Comparison of ENCODE assay signal across 1 cellular context in genomic region chr9:128733256-128733655, GRCh38.
TF ChIP-seq lines count a peak whose summit lies in the region.

No MANE protein-coding gene starts in this region.

TF ChIP-seq in HepG2, 621 proteins besides CTCF, POLR2A, EP300 and RAD21 (continued from another document):
- TF ChIP-seq, protein P1, sequence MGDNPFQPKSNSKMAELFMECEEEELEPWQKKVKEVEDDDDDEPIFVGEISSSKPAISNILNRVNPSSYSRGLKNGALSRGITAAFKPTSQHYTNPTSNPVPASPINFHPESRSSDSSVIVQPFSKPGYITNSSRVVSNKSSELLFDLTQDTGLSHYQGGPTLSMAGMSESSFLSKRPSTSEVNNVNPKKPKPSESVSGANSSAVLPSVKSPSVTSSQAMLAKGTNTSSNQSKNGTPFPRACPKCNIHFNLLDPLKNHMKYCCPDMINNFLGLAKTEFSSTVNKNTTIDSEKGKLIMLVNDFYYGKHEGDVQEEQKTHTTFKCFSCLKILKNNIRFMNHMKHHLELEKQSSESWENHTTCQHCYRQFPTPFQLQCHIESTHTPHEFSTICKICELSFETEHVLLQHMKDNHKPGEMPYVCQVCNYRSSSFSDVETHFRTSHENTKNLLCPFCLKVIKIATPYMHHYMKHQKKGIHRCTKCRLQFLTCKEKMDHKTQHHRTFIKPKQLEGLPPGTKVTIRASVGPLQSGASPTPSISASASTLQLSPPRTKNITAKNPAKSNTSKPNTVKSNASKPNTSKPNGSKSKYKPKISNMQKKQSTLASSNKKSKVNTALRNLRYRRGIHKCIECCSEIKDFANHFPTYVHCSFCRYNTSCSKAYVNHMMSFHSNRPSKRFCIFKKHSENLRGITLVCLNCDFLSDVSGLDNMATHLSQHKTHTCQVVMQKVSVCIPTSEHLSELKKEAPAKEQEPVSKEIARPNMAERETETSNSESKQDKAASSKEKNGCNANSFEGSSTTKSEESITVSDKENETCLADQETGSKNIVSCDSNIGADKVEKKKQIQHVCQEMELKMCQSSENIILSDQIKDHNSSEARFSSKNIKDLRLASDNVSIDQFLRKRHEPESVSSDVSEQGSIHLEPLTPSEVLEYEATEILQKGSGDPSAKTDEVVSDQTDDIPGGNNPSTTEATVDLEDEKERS (CRISPR knock-in tag; IDR thresholded peaks at IDR 0.05): no peak
- TF ChIP-seq POLR2AphosphoS5 (IDR thresholded peaks at IDR 0.05; ENCODE audit: low read depth, low read length) (no peak), EZH2 (conservative IDR thresholded peaks at IDR 0.05; ENCODE audit: low read depth, low read length) (no peak), ZSCAN22 (CRISPR knock-in tag; IDR thresholded peaks at IDR 0.05) (no peak), FOXO1 (CRISPR knock-in tag; IDR thresholded peaks at IDR 0.05) (no peak), TEAD2 (CRISPR knock-in tag; IDR thresholded peaks at IDR 0.05) (no peak), SMAD1 (CRISPR knock-in tag; IDR thresholded peaks at IDR 0.05; ENCODE audit: borderline replicate concordance, low read depth) (no peak), CC2D1A (CRISPR knock-in tag; IDR thresholded peaks at IDR 0.05) (no peak), HCFC1 (IDR thresholded peaks at IDR 0.05; ENCODE audit: low read depth, low read length) (no peak), ZFY (CRISPR knock-in tag; IDR thresholded peaks at IDR 0.05) (peak; percentile 40; the same call in 1 of the 2 replicates), KDM2A (CRISPR knock-in tag; IDR thresholded peaks at IDR 0.05; ENCODE audit: borderline replicate concordance, low read depth) (peak; percentile 89), ZNF569 (CRISPR knock-in tag; IDR thresholded peaks at IDR 0.05; ENCODE audit: borderline replicate concordance) (no peak), ZNF891 (CRISPR knock-in tag; IDR thresholded peaks at IDR 0.05) (0 out of 2 replicates have a peak, but pooled peaks have one; percentile 28), ZNF34 (CRISPR knock-in tag; IDR thresholded peaks at IDR 0.05; ENCODE audit: borderline replicate concordance) (no peak), ISL2 (CRISPR knock-in tag; IDR thresholded peaks at IDR 0.05) (no peak), RBAK (CRISPR knock-in tag; IDR thresholded peaks at IDR 0.05) (no peak), MIER2 (CRISPR knock-in tag; IDR thresholded peaks at IDR 0.05) (no peak), ZNF333 (CRISPR knock-in tag; IDR thresholded peaks at IDR 0.05; ENCODE audit: borderline replicate concordance) (no peak)
- TF ChIP-seq, protein P2, sequence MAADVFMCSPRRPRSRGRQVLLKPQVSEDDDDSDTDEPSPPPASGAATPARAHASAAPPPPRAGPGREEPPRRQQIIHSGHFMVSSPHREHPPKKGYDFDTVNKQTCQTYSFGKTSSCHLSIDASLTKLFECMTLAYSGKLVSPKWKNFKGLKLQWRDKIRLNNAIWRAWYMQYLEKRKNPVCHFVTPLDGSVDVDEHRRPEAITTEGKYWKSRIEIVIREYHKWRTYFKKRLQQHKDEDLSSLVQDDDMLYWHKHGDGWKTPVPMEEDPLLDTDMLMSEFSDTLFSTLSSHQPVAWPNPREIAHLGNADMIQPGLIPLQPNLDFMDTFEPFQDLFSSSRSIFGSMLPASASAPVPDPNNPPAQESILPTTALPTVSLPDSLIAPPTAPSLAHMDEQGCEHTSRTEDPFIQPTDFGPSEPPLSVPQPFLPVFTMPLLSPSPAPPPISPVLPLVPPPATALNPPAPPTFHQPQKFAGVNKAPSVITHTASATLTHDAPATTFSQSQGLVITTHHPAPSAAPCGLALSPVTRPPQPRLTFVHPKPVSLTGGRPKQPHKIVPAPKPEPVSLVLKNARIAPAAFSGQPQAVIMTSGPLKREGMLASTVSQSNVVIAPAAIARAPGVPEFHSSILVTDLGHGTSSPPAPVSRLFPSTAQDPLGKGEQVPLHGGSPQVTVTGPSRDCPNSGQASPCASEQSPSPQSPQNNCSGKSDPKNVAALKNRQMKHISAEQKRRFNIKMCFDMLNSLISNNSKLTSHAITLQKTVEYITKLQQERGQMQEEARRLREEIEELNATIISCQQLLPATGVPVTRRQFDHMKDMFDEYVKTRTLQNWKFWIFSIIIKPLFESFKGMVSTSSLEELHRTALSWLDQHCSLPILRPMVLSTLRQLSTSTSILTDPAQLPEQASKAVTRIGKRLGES (CRISPR knock-in tag; IDR thresholded peaks at IDR 0.05; ENCODE audit: borderline replicate concordance): no peak
- TF ChIP-seq, protein P3, sequence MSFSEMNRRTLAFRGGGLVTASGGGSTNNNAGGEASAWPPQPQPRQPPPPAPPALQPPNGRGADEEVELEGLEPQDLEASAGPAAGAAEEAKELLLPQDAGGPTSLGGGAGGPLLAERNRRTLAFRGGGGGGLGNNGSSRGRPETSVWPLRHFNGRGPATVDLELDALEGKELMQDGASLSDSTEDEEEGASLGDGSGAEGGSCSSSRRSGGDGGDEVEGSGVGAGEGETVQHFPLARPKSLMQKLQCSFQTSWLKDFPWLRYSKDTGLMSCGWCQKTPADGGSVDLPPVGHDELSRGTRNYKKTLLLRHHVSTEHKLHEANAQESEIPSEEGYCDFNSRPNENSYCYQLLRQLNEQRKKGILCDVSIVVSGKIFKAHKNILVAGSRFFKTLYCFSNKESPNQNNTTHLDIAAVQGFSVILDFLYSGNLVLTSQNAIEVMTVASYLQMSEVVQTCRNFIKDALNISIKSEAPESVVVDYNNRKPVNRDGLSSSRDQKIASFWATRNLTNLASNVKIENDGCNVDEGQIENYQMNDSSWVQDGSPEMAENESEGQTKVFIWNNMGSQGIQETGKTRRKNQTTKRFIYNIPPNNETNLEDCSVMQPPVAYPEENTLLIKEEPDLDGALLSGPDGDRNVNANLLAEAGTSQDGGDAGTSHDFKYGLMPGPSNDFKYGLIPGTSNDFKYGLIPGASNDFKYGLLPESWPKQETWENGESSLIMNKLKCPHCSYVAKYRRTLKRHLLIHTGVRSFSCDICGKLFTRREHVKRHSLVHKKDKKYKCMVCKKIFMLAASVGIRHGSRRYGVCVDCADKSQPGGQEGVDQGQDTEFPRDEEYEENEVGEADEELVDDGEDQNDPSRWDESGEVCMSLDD (CRISPR knock-in tag; IDR thresholded peaks at IDR 0.05; ENCODE audit: borderline replicate concordance): no peak
TF ChIP-seq in HepG2: peak in this region for 91.
